ENCODE assay signal across 1 cellular context in the genomic region with DNA sequence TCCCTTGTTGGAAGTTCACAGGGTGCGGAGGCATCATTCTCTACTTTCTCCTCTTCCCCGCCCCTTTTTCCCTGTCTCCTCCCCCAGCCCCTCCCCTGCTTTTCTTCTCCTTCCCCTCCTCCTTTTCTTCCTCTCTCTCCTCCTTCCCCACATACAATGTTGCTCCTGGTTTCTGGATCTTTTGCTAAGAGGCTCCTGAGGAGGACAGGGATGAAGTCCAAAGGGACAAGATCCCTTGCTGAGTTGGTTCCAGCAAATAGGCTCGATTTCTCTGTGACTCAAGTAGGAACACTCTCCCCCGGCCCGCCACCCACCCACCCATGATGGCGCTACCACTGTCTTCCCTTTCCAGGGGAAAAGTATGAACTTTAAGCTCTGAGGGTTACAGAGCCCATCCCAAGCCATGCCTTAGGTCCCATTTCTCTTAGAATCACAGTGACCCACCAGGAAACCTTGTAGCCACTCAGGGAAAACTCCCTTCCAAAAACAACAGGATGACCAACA.
TF ChIP-seq lines count a peak whose summit lies in the region.

No MANE protein-coding gene starts in this region.

TF ChIP-seq in H1, 55 proteins besides CTCF, POLR2A, EP300 and RAD21:
- no peak for TF ChIP-seq RFX5 (IDR thresholded peaks at IDR 0.05; ENCODE audit: borderline replicate concordance, low read depth, low read length)
- no peak for TF ChIP-seq MAFK (IDR thresholded peaks at IDR 0.05; ENCODE audit: low read depth, low read length)
- TF ChIP-seq, protein P1, sequence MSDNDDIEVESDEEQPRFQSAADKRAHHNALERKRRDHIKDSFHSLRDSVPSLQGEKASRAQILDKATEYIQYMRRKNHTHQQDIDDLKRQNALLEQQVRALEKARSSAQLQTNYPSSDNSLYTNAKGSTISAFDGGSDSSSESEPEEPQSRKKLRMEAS (IDR thresholded peaks at IDR 0.05): no peak
- TF ChIP-seq SUZ12 (IDR thresholded peaks at IDR 0.05; ENCODE audit: low read length): no peak
- TF ChIP-seq, protein P2, sequence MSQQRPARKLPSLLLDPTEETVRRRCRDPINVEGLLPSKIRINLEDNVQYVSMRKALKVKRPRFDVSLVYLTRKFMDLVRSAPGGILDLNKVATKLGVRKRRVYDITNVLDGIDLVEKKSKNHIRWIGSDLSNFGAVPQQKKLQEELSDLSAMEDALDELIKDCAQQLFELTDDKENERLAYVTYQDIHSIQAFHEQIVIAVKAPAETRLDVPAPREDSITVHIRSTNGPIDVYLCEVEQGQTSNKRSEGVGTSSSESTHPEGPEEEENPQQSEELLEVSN (IDR thresholded peaks at IDR 0.05): no peak
- no peak for TF ChIP-seq SIN3A (conservative IDR thresholded peaks at IDR 0.05 in 1 of 2, IDR thresholded peaks at IDR 0.05 in 1 of 2; ENCODE audit: low read depth in 1 of 2, low read length in 2 of 2)
- no peak for TF ChIP-seq TBP (IDR thresholded peaks at IDR 0.05; ENCODE audit: low read depth, low read length)
- no peak for TF ChIP-seq HDAC2 (IDR thresholded peaks at IDR 0.05; ENCODE audit: borderline replicate concordance in 1 of 2, low read depth in 2 of 2, low read length in 2 of 2)
- TF ChIP-seq ZNF274 (IDR thresholded peaks at IDR 0.05; ENCODE audit: borderline replicate concordance, extremely low read depth, low read length): no peak
